Comparison of ENCODE assay signal across 26 cellular contexts in genomic region chr13:106299616-106300015, GRCh38.
A peak's percentile ranks its signal among the peaks of the same experiment; 100 is the strongest.
DNase-seq lines count a peak whose midpoint lies in the region; FAIRE-seq and TF ChIP-seq lines count a peak whose summit lies in the region.
"Had no signal": no experiment of that assay in that cellular context is flagged by ENCODE, and none has a peak within 500 bp of the region (broad histone marks: within the 10 kb centered on the region; RNA-seq: fewer than 3 reads in every experiment).

No MANE protein-coding gene starts in this region.

- H3K9me3 ChIP-seq in astrocyte (ENCODE audit: insufficient read depth, low read depth, low read length) = no peaks in the 10 kb centered on the region
- H3K9me3 ChIP-seq: SJSA1 had no signal

- no peaks in the 10 kb centered on the region for H3K36me3 Mint-ChIP-seq in astrocyte (ENCODE audit: low read depth, unreplicated experiment)
- H3K36me3 Mint-ChIP-seq in T-helper 2 cell treated with Interferon-gamma antibody and Interleukin-4, amounts not matched to agents 5 μg/mL and 100 μg/mL, for 36 hours (ENCODE audit: low read depth) = no peaks in the 10 kb centered on the region
- H3K36me3 Mint-ChIP-seq: CD8-positive, alpha-beta memory T cell had no signal

- H3K4me3 ChIP-seq in NB4 (ENCODE audit: low read depth, low read length) (no peak overlapping the region), astrocyte (ENCODE audit: insufficient read depth, low read depth, low read length) (no peak overlapping the region)
- H3K4me3 ChIP-seq: MG63, SJSA1 had no signal

- no peak for TF ChIP-seq POLR2A in NB4 (IDR thresholded peaks at IDR 0.05; ENCODE audit: extremely low read depth, insufficient read length)

- no peaks in the 10 kb centered on the region for H3K4me1 Mint-ChIP-seq in astrocyte (ENCODE audit: low read depth, unreplicated experiment)
- H3K4me1 Mint-ChIP-seq in T-helper 2 cell treated with Interferon-gamma antibody and Interleukin-4, amounts not matched to agents 5 μg/mL and 100 μg/mL, for 36 hours (ENCODE audit: low read depth) = no peaks in the 10 kb centered on the region
- H3K4me1 Mint-ChIP-seq: B cell; CD8-positive, alpha-beta memory T cell had no signal

- H3K4me2 ChIP-seq in astrocyte (ENCODE audit: low read length) = no peak overlapping the region

- TF ChIP-seq CTCF in NB4 (IDR thresholded peaks at IDR 0.05; ENCODE audit: low read depth, low read length) (no peak), astrocyte (IDR thresholded peaks at IDR 0.05; ENCODE audit: insufficient read depth, low read depth, low read length) (no peak)

- no peak overlapping the region for H3K4me3 Mint-ChIP-seq in astrocyte (ENCODE audit: unreplicated experiment)
- H3K4me3 Mint-ChIP-seq in T-helper 2 cell treated with Interferon-gamma antibody and Interleukin-4, amounts not matched to agents 5 μg/mL and 100 μg/mL, for 36 hours = no peak overlapping the region
- H3K4me3 Mint-ChIP-seq: B cell; CD8-positive, alpha-beta memory T cell had no signal

- H3K27me3 ChIP-seq in astrocyte (ENCODE audit: insufficient read depth, low read length) = no peaks in the 10 kb centered on the region
- H3K27me3 ChIP-seq: MG63, SJSA1 had no signal

- no peaks in the 10 kb centered on the region for H3K9me3 Mint-ChIP-seq in astrocyte (ENCODE audit: unreplicated experiment)
- no peaks in the 10 kb centered on the region for H3K9me3 Mint-ChIP-seq in T-helper 2 cell treated with Interferon-gamma antibody and Interleukin-4, amounts not matched to agents 5 μg/mL and 100 μg/mL, for 36 hours

- no peaks in the 10 kb centered on the region for H3K36me3 ChIP-seq in astrocyte (ENCODE audit: insufficient read depth, low read length)
- H3K36me3 ChIP-seq: MG63, SJSA1 had no signal

- no peak overlapping the region for H3K9ac ChIP-seq in astrocyte (ENCODE audit: low read length)

- H2AFZ ChIP-seq in astrocyte (ENCODE audit: low read depth, low read length) = no peak overlapping the region

- peak; percentile 9 for DNase-seq in NB4 (ENCODE audit: low read depth)
- DNase-seq in astrocyte (ENCODE audit: low read depth) = peak; percentile 32
- peak; percentile 86 for DNase-seq in iris pigment epithelial cell (ENCODE audit: low read depth)
- DNase-seq in NOMO-1 treated with dmso at 0.1 percent for 144 hours (lab: John Stamatoyannopoulos, UW; ENCODE audit: unreplicated experiment) = no peak
- DNase-seq in UCSD-AML1 (lab: John Stamatoyannopoulos, UW; ENCODE audit: unreplicated experiment) = no peak
- DNase-seq in amniotic stem cell (lab: John Stamatoyannopoulos, UW) = no peak
- no peak for DNase-seq in T-helper 2 cell treated with Interferon-gamma antibody and Interleukin-4, amounts not matched to agents 5 μg/mL and 100 μg/mL, for 36 hours (ENCODE audit: low spot score)
- DNase-seq: CD8-positive, alpha-beta memory T cell; DMS79 treated with DMSO at 0.1 percent for 48 hours; GF-D8; KBM-7; MG63; NCI-H1105; NCI-H1436 treated with DMSO at 0.1 percent for 48 hours; NCI-H187 treated with DMSO at 0.1 percent for 48 hours; NCI-H2107; NCI-H524; NCI-H748 treated with DMSO at 0.1 percent for 48 hours; NK-92 treated with Interleukin-12 subunit alpha and Interleukin-12 subunit beta, amount 100 ng/mL, for 24 hours; Right ventricle myocardium superior; RPMI8226 had no signal

- H4K20me1 ChIP-seq in astrocyte (ENCODE audit: insufficient read depth, low read length) = no peaks in the 10 kb centered on the region

- H3K27ac ChIP-seq in astrocyte (ENCODE audit: low read depth, low read length) = no peak overlapping the region
- H3K27ac ChIP-seq: C4-2B, SJSA1 had no signal

- H3K4me1 ChIP-seq in astrocyte (ENCODE audit: insufficient read depth, low read length) = no peaks in the 10 kb centered on the region
- H3K4me1 ChIP-seq: SJSA1 had no signal

- H3K27me3 Mint-ChIP-seq in astrocyte (ENCODE audit: low read depth, unreplicated experiment) = no peaks in the 10 kb centered on the region
- no peaks in the 10 kb centered on the region for H3K27me3 Mint-ChIP-seq in T-helper 2 cell treated with Interferon-gamma antibody and Interleukin-4, amounts not matched to agents 5 μg/mL and 100 μg/mL, for 36 hours (ENCODE audit: low read depth)
- H3K27me3 Mint-ChIP-seq: B cell; CD8-positive, alpha-beta memory T cell had no signal

- no peaks in the 10 kb centered on the region for H3K79me2 ChIP-seq in astrocyte (ENCODE audit: insufficient read depth, low read length)

- no peak for FAIRE-seq in astrocyte (lab: Jason Lieb, UNC)
- FAIRE-seq: GM12891, H1 had no signal

- no peak overlapping the region for H3K27ac Mint-ChIP-seq in astrocyte (ENCODE audit: unreplicated experiment)
- H3K27ac Mint-ChIP-seq in T-helper 2 cell treated with Interferon-gamma antibody and Interleukin-4, amounts not matched to agents 5 μg/mL and 100 μg/mL, for 36 hours = no peak overlapping the region
- H3K27ac Mint-ChIP-seq: B cell; CD8-positive, alpha-beta memory T cell had no signal

Comparison
In these comparisons a context has a peak if more than half of its experiments do, and no peak if none do; other contexts are left out.
1. DNase-seq: peak in NB4 (single experiment), astrocyte (single experiment) and iris pigment epithelial cell (single experiment); none in NOMO-1 treated with dmso at 0.1 percent for 144 hours (single experiment), UCSD-AML1 (single experiment), amniotic stem cell (single experiment) and T-helper 2 cell treated with Interferon-gamma antibody and Interleukin-4, amounts not matched to agents 5 μg/mL and 100 μg/mL, for 36 hours (single experiment).